11 cellular contexts compared by ENCODE assay signal in genomic region chr2:11553661-11554429, GRCh38. TPM values are rescaled to one million over a fixed set of nuclear protein-coding genes. Genes with fewer than 3 reads are reported as not detected.
DNase-seq lines count a peak whose midpoint lies in the region; ATAC-seq lines count a peak whose summit lies in the region.
"Had no signal": no experiment of that assay in that cellular context is flagged by ENCODE, and none has a peak within 500 bp of the region (broad histone marks: within the 10 kb centered on the region; RNA-seq: fewer than 3 reads in every experiment).

No MANE protein-coding gene starts in this region.

- no peaks in the 10 kb centered on the region for H3K9me3 Mint-ChIP-seq in activated CD4-positive, alpha-beta T cell treated with anti-CD3 and anti-CD28 coated beads, Interleukin-2, amount 10 ng/mL, durations not matched to agents 7 days and 5 days

- DNase-seq in NCI-H226 (peak; percentile 54), retina (peak; percentile 55), T-helper 1 cell (no peak), NCI-H146 treated with DMSO at 0.1 percent for 48 hours (lab: John Stamatoyannopoulos, UW; ENCODE audit: unreplicated experiment) (no peak)
- no peak for DNase-seq in activated CD4-positive, CD25-positive, alpha-beta regulatory T cell treated with anti-CD3 and anti-CD28 coated beads, Interleukin-2, amount 50 U/mL, for 72 hours
- DNase-seq in activated CD4-positive, alpha-beta T cell treated with anti-CD3 and anti-CD28 coated beads, Interleukin-2, amount 10 ng/mL, durations not matched to agents 7 days and 5 days, result no peak
- DNase-seq: activated effector memory CD4-positive, alpha-beta T cell treated with anti-CD3 and anti-CD28 coated beads, Interleukin-2, amount 50 U/mL, for 16 hours; DND-41 had no signal

- no peaks in the 10 kb centered on the region for H3K36me3 Mint-ChIP-seq in activated CD4-positive, alpha-beta T cell treated with anti-CD3 and anti-CD28 coated beads, Interleukin-2, amount 10 ng/mL, durations not matched to agents 7 days and 5 days (ENCODE audit: low read depth)

- H3K27ac Mint-ChIP-seq in activated CD4-positive, alpha-beta T cell treated with anti-CD3 and anti-CD28 coated beads, Interleukin-2, amount 10 ng/mL, durations not matched to agents 7 days and 5 days, result no peak overlapping the region

- no peaks in the 10 kb centered on the region for H3K36me3 ChIP-seq in ectodermal cell (ENCODE audit: control insufficient read depth, insufficient read depth, low read length)

- no peaks in the 10 kb centered on the region for H3K9me3 ChIP-seq in ectodermal cell (ENCODE audit: control insufficient read depth, low read length)

- peak; percentile 21 for ATAC-seq in GM19467 (IDR thresholded peaks at IDR 0.05; ENCODE audit: unreplicated experiment)

- peaks cover 32% of the 10 kb centered on the region for H3K4me1 ChIP-seq in ectodermal cell (ENCODE audit: control insufficient read depth, insufficient read depth, low read length)

- no peaks in the 10 kb centered on the region for H3K4me1 Mint-ChIP-seq in activated CD4-positive, alpha-beta T cell treated with anti-CD3 and anti-CD28 coated beads, Interleukin-2, amount 10 ng/mL, durations not matched to agents 7 days and 5 days

- 80 to 84% methylated on average over 11 of the region's 11 CpGs for WGBS in ectodermal cell, 2 experiments

- CTCF ChIA-PET in activated CD4-positive, alpha-beta T cell treated with anti-CD3 and anti-CD28 coated beads, Interleukin-2, amount 10 ng/mL, durations not matched to agents 7 days and 5 days (lab: Charles Lee), result interaction anchor here (0.7 to 1.3 kb wide), 2 partner anchors 31 to 279 kb away, joined by 3 read pairs; no protein-coding TSS in a partner anchor

- no peak overlapping the region for H3K4me3 ChIP-seq in ectodermal cell (ENCODE audit: insufficient read depth, low read depth, low read length)
- H3K4me3 ChIP-seq: dorsolateral prefrontal cortex had no signal

- H3K4me3 Mint-ChIP-seq in activated CD4-positive, alpha-beta T cell treated with anti-CD3 and anti-CD28 coated beads, Interleukin-2, amount 10 ng/mL, durations not matched to agents 7 days and 5 days, result no peak overlapping the region

- POLR2A ChIA-PET in activated CD4-positive, alpha-beta T cell treated with anti-CD3 and anti-CD28 coated beads, Interleukin-2, amount 10 ng/mL, durations not matched to agents 7 days and 5 days (lab: Charles Lee), result no interaction called here

- no peaks in the 10 kb centered on the region for H3K27me3 ChIP-seq in ectodermal cell (ENCODE audit: control insufficient read depth, insufficient read depth, low read length, poor library complexity, severe bottlenecking)
- H3K27me3 ChIP-seq: dorsolateral prefrontal cortex had no signal

- peaks cover 30% of the 10 kb centered on the region for H3K27me3 Mint-ChIP-seq in activated CD4-positive, alpha-beta T cell treated with anti-CD3 and anti-CD28 coated beads, Interleukin-2, amount 10 ng/mL, durations not matched to agents 7 days and 5 days

- H3K27ac ChIP-seq in ectodermal cell (ENCODE audit: insufficient read depth, low read depth, low read length, poor library complexity, severe bottlenecking), result peak overlapping the region; percentile 76

RNA-seq across cellular contexts. Expression of gene GREB1, which starts 20.0 kb away (rescaled TPM):
- 57.5 TPM for polyA plus RNA-seq in ectodermal cell (2013, experiment 1 of 4)
- 79.8 TPM for polyA plus RNA-seq in ectodermal cell (2013, experiment 2 of 4)
- polyA plus RNA-seq in ectodermal cell (2013, experiment 3 of 4), result 31.1 TPM
- 42.3 TPM for polyA plus RNA-seq in ectodermal cell (2013, experiment 4 of 4)
- total RNA-seq in activated CD4-positive, alpha-beta T cell treated with anti-CD3 and anti-CD28 coated beads, Interleukin-2, amount 10 ng/mL, durations not matched to agents 7 days and 5 days, result under 1 TPM; 0.10 to 0.29 TPM

Comparison
In these comparisons a context has a peak if more than half of its experiments do, and no peak if none do; other contexts are left out.
1. DNase-seq: peak in NCI-H226 (single experiment) and retina (single experiment); none in activated CD4-positive, CD25-positive, alpha-beta regulatory T cell treated with anti-CD3 and anti-CD28 coated beads, Interleukin-2, amount 50 U/mL, for 72 hours (single experiment), activated CD4-positive, alpha-beta T cell treated with anti-CD3 and anti-CD28 coated beads, Interleukin-2, amount 10 ng/mL, durations not matched to agents 7 days and 5 days (single experiment), T-helper 1 cell (0 of 5) and NCI-H146 treated with DMSO at 0.1 percent for 48 hours (single experiment).